ENCODE assay signal across 14 cellular contexts in the genomic region with DNA sequence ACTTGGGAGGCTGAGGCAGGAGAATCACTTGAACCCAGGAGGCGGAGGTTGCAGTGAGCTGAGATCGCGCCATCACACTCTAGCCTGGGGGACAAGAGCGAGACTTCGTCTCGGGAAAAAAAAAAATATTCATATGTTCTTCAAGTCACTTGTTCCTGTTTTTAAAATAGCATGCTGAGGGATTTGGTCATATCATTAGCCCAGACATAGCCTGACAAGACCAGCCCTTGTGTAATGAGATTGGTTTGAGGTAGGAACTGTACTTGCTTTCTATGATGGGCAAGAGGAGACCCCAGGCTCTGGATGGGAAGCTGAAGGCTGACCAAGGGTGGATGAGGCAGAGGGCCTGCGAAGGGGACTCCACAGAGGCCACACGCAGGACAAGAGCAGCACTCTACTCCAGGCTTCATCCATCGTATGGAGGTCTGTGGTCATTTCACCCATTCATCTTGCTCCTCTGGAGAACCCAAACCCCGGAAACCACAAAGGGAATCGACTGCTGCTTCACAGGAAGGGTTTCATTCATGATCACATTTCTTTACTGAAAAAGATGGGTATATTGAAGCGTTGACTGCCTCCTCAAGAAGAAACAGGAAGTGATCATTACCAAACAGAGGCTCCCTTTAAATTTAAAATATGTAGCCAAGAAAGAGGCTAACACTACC.
DNase-seq lines count a peak whose midpoint lies in the region; ATAC-seq and TF ChIP-seq lines count a peak whose summit lies in the region.
"Had no signal": no experiment of that assay in that cellular context is flagged by ENCODE, and none has a peak within 500 bp of the region (broad histone marks: within the 10 kb centered on the region; RNA-seq: fewer than 3 reads in every experiment).

No MANE protein-coding gene starts in this region.

- peaks cover 0 to 25% (median 0%) of the 10 kb centered on the region in 11 experiments; a peak in 5 of 22 replicates for H3K27me3 ChIP-seq in BLaER1 treated with 17β-estradiol and CSF1 and Interleukin-3, amounts not matched to agents 10 nM and 100 nM
- H3K27me3 ChIP-seq in MG63 (no peaks in the 10 kb centered on the region), right lobe of liver (no peaks in the 10 kb centered on the region)

- no peak for TF ChIP-seq POLR2A in right lobe of liver (IDR thresholded peaks at IDR 0.05)

- H3K9ac ChIP-seq in BLaER1 treated with 17β-estradiol and CSF1 and Interleukin-3, amounts not matched to agents 10 nM and 100 nM, result peak overlapping the region in 2 of 11 experiments; percentile 30 to 56; a peak in 2 of 22 replicates

- peaks cover 0 to 4% (median 0%) of the 10 kb centered on the region in 11 experiments; a peak in 1 of 22 replicates for H4K20me1 ChIP-seq in BLaER1 treated with 17β-estradiol and CSF1 and Interleukin-3, amounts not matched to agents 10 nM and 100 nM

- H3K27ac Mint-ChIP-seq in activated CD8-positive, alpha-beta T cell treated with anti-CD3 and anti-CD28 coated beads for 36 hours, result no peak overlapping the region
- H3K27ac Mint-ChIP-seq: T-helper 1 cell treated with Interleukin-12 subunit alpha and Interleukin-12 subunit beta and Interleukin-4 antibody, amounts not matched to agents 30 μg/mL and 1 μg/mL, for 36 hours had no signal

- intact Hi-C loops in activated CD8-positive, alpha-beta T cell treated with anti-CD3 and anti-CD28 coated beads for 36 hours (cut with micrococcal nuclease), result no loop called here
- intact Hi-C loops in right lobe of liver (cut with DNase I), result no loop called here

- H3K4me2 ChIP-seq in BLaER1 treated with 17β-estradiol and CSF1 and Interleukin-3, amounts not matched to agents 10 nM and 100 nM, result peak overlapping the region; percentile 47 to 86 (median 76)

- H3K4me1 ChIP-seq in BLaER1 treated with 17β-estradiol and CSF1 and Interleukin-3, amounts not matched to agents 10 nM and 100 nM, result peaks cover 29 to 37% (median 32%) of the 10 kb centered on the region in 10 experiments
- no peaks in the 10 kb centered on the region for H3K4me1 ChIP-seq in right lobe of liver

- H3K27me3 Mint-ChIP-seq in activated CD8-positive, alpha-beta T cell treated with anti-CD3 and anti-CD28 coated beads for 36 hours, result no peaks in the 10 kb centered on the region

- 59% methylated on average over 6 of the region's 12 CpGs for WGBS in right lobe of liver (ENCODE audit: insufficient coverage, low coverage, low lambda C conversion rate, missing lambda C conversion rate)

- POLR2A ChIA-PET in activated CD8-positive, alpha-beta T cell treated with anti-CD3 and anti-CD28 coated beads for 36 hours (lab: Charles Lee), result no interaction called here

- peaks cover 5 to 16% (median 7%) of the 10 kb centered on the region in 11 experiments; a peak in 15 of 22 replicates for H3K9me3 ChIP-seq in BLaER1 treated with 17β-estradiol and CSF1 and Interleukin-3, amounts not matched to agents 10 nM and 100 nM (replicated peaks in 1 of 11)
- H3K9me3 ChIP-seq in MG63 (no peaks in the 10 kb centered on the region), right lobe of liver (no peaks in the 10 kb centered on the region)

- CTCF ChIA-PET in activated CD8-positive, alpha-beta T cell treated with anti-CD3 and anti-CD28 coated beads for 36 hours (lab: Charles Lee), result interaction anchor here (1.5 kb wide), 2 partner anchors 9 to 17 kb away, joined by 3 to 4 read pairs; no protein-coding TSS in a partner anchor

- peaks cover 8% of the 10 kb centered on the region for H3K9me3 Mint-ChIP-seq in activated CD8-positive, alpha-beta T cell treated with anti-CD3 and anti-CD28 coated beads for 36 hours

- peak; percentile 79 for DNase-seq in KG1 (lab: John Stamatoyannopoulos, UW)
- no peak for DNase-seq in activated CD8-positive, alpha-beta T cell treated with anti-CD3 and anti-CD28 coated beads for 36 hours
- DNase-seq in GOT3 (lab: John Stamatoyannopoulos, UW), result no peak
- DNase-seq in MG63, result no peak
- no peak for DNase-seq in right lobe of liver
- no peak for DNase-seq in activated effector memory CD4-positive, alpha-beta T cell treated with anti-CD3 and anti-CD28 coated beads, Interleukin-2, amount 50 U/mL, for 16 hours
- DNase-seq: amygdala; NCI-H2081; OCI-M1; retina; stimulated activated CD4-positive, alpha-beta T cell treated with anti-CD3 and anti-CD28 coated beads, Interleukin-4, amount 100 ng/mL, for 1 hour had no signal

- H3K4me3 ChIP-seq in BLaER1 treated with 17β-estradiol and CSF1 and Interleukin-3, amounts not matched to agents 10 nM and 100 nM, result no peak overlapping the region
- H3K4me3 ChIP-seq in MG63 (no peak overlapping the region), right lobe of liver (no peak overlapping the region)

- no peak overlapping the region for H3K4me3 Mint-ChIP-seq in activated CD8-positive, alpha-beta T cell treated with anti-CD3 and anti-CD28 coated beads for 36 hours
- H3K4me3 Mint-ChIP-seq: T-helper 1 cell treated with Interleukin-12 subunit alpha and Interleukin-12 subunit beta and Interleukin-4 antibody, amounts not matched to agents 30 μg/mL and 1 μg/mL, for 36 hours had no signal

- peaks cover 0 to 6% (median 0%) of the 10 kb centered on the region in 11 experiments; a peak in 1 of 22 replicates for H3K36me3 ChIP-seq in BLaER1 treated with 17β-estradiol and CSF1 and Interleukin-3, amounts not matched to agents 10 nM and 100 nM
- H3K36me3 ChIP-seq in MG63, result no peaks in the 10 kb centered on the region
- no peaks in the 10 kb centered on the region for H3K36me3 ChIP-seq in right lobe of liver

- ATAC-seq in GM18868 (IDR thresholded peaks at IDR 0.05; ENCODE audit: unreplicated experiment) (peak; percentile 64), right lobe of liver (no peak)
- ATAC-seq in activated CD8-positive, alpha-beta T cell treated with anti-CD3 and anti-CD28 coated beads for 36 hours, result peak; percentile 27

- H3K36me3 Mint-ChIP-seq in activated CD8-positive, alpha-beta T cell treated with anti-CD3 and anti-CD28 coated beads for 36 hours (ENCODE audit: low read depth), result peaks cover 9% of the 10 kb centered on the region

- peak overlapping the region in 9 of 11 experiments; percentile 17 to 81 (median 39); a peak in 12 of 22 replicates for H3K27ac ChIP-seq in BLaER1 treated with 17β-estradiol and CSF1 and Interleukin-3, amounts not matched to agents 10 nM and 100 nM
- H3K27ac ChIP-seq in right lobe of liver, result no peak overlapping the region

- no peak for TF ChIP-seq CTCF in activated CD8-positive, alpha-beta T cell treated with anti-CD3 and anti-CD28 coated beads for 36 hours (IDR thresholded peaks at IDR 0.05)
- no peak for TF ChIP-seq CTCF in right lobe of liver (IDR thresholded peaks at IDR 0.05)

- peaks cover 21% of the 10 kb centered on the region for H3K4me1 Mint-ChIP-seq in activated CD8-positive, alpha-beta T cell treated with anti-CD3 and anti-CD28 coated beads for 36 hours (ENCODE audit: low read depth)

Comparison
In these comparisons a context has a peak if more than half of its experiments do, and no peak if none do; other contexts are left out.
1. H3K27ac ChIP-seq: peak in BLaER1 treated with 17β-estradiol and CSF1 and Interleukin-3, amounts not matched to agents 10 nM and 100 nM (9 of 11); none in right lobe of liver (0 of 3).
2. ATAC-seq: peak in GM18868 (single experiment) and activated CD8-positive, alpha-beta T cell treated with anti-CD3 and anti-CD28 coated beads for 36 hours (single experiment); none in right lobe of liver (0 of 4).